13 cellular contexts compared by ENCODE assay signal in the genomic region with DNA sequence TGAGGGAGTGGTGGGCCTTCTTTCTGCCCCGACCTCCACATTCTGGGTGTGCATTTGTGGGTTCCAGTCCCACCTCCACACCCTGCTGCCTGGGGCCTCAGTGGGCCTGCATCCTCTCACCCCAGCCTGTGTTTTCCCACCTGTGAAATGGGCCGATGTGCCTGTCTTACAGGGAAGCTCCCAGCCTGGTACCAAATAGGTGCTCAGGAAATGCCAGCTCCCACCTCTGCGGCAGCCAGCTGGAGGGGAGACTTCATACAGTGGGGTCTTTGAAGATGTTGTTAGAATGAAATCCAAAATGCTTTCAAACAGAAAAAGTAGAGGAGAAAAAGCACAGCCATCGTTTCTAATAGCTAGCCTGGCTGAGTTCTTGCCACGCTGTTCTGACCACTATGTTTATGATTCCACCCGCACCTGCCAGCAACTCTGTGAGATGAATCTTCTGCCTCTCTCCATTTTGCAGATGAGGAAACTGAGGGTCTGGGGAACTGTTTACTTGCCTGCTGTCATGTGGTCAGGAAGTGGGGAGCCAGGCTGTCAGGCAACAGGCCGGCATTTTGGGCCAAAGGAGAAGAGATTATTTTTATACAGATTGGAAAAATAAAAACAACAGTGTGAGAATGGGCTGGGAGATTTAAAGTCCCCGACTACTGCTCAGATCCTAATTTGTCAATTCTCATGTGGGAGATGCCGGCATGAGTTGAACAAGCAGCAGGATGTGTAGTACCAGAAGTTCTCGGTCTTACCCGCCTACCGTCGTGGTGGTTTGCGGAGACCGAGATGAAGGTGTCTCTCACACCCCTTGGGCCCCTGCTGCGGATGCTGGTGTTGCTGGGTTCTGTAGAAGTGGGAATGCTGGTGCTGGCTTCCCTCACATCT. TPM values are rescaled to one million over a fixed set of nuclear protein-coding genes. Genes with fewer than 3 reads are reported as not detected.
DNase-seq lines count a peak whose midpoint lies in the region; ATAC-seq lines count a peak whose summit lies in the region.
"Had no signal": no experiment of that assay in that cellular context is flagged by ENCODE, and none has a peak within 500 bp of the region (broad histone marks: within the 10 kb centered on the region; RNA-seq: fewer than 3 reads in every experiment).

No MANE protein-coding gene starts in this region.

- H3K9me3 Mint-ChIP-seq in activated T-cell treated with anti-CD3 and anti-CD28 coated beads, Interleukin-2, amount 50 U/mL, for 72 hours, result no peaks in the 10 kb centered on the region
- H3K9me3 Mint-ChIP-seq in naive thymus-derived CD8-positive, alpha-beta T cell, result no peaks in the 10 kb centered on the region

- ATAC-seq in activated T-cell treated with anti-CD3 and anti-CD28 coated beads, Interleukin-2, amount 50 U/mL, for 72 hours (replicated peaks in 1 of 2), result peak in 1 of 2 donors; percentile 29
- ATAC-seq in naive thymus-derived CD8-positive, alpha-beta T cell, result no peak
- ATAC-seq in GM21447 (IDR thresholded peaks at IDR 0.05; ENCODE audit: unreplicated experiment) (no peak), HG02970 (IDR thresholded peaks at IDR 0.05; ENCODE audit: low FRiP score, unreplicated experiment) (no peak)
- ATAC-seq: sciatic nerve had no signal

- H3K27me3 Mint-ChIP-seq in activated T-cell treated with anti-CD3 and anti-CD28 coated beads, Interleukin-2, amount 50 U/mL, for 72 hours (ENCODE audit: low read depth), result no peaks in the 10 kb centered on the region
- no peaks in the 10 kb centered on the region for H3K27me3 Mint-ChIP-seq in naive thymus-derived CD8-positive, alpha-beta T cell

- H3K36me3 Mint-ChIP-seq in activated T-cell treated with anti-CD3 and anti-CD28 coated beads, Interleukin-2, amount 50 U/mL, for 72 hours (ENCODE audit: insufficient read depth in 2 of 2), result peaks cover 0 to 2% of the 10 kb centered on the region in 2 donors
- H3K36me3 Mint-ChIP-seq in naive thymus-derived CD8-positive, alpha-beta T cell, result no peaks in the 10 kb centered on the region

- peaks cover 71% of the 10 kb centered on the region for H3K4me1 Mint-ChIP-seq in activated T-cell treated with anti-CD3 and anti-CD28 coated beads, Interleukin-2, amount 50 U/mL, for 72 hours (ENCODE audit: low read depth)
- peaks cover 49 to 84% (median 81%) of the 10 kb centered on the region in 4 donors for H3K4me1 Mint-ChIP-seq in naive thymus-derived CD8-positive, alpha-beta T cell

- peak; percentile 33 for DNase-seq in stimulated activated CD4-positive, alpha-beta T cell treated with anti-CD3 and anti-CD28 coated beads, Interleukin-4, amount 100 ng/mL, for 24 hours
- DNase-seq in stimulated activated CD4-positive, alpha-beta T cell treated with anti-CD3 and anti-CD28 coated beads, Interleukin-12 subunit alpha, Interleukin-12 subunit beta, amount 100 ng/mL, for 4 hours, result no peak
- DNase-seq in activated T-cell treated with anti-CD3 and anti-CD28 coated beads, Interleukin-2, amount 50 U/mL, for 72 hours, result peak in 1 of 2 donors; percentile 32
- peak in 1 of 10 donors; percentile 45 for DNase-seq in naive thymus-derived CD8-positive, alpha-beta T cell
- no peak for DNase-seq in NCI-H446 treated with DMSO at 0.1 percent for 48 hours (lab: John Stamatoyannopoulos, UW)
- DNase-seq in KG1 (lab: John Stamatoyannopoulos, UW), result no peak
- DNase-seq: NCI-H1436 treated with DMSO at 0.1 percent for 48 hours, NCI-H446, OCI-M1, WERI-Rb-1 had no signal

- peak overlapping the region; percentile 34 for H3K27ac Mint-ChIP-seq in activated T-cell treated with anti-CD3 and anti-CD28 coated beads, Interleukin-2, amount 50 U/mL, for 72 hours
- peak overlapping the region; percentile 40 to 99 (median 86) for H3K27ac Mint-ChIP-seq in naive thymus-derived CD8-positive, alpha-beta T cell

- peak overlapping the region; percentile 41 to 60 for H3K4me3 Mint-ChIP-seq in activated T-cell treated with anti-CD3 and anti-CD28 coated beads, Interleukin-2, amount 50 U/mL, for 72 hours
- peak overlapping the region in 8 of 10 donors; percentile 14 to 71 (median 57) for H3K4me3 Mint-ChIP-seq in naive thymus-derived CD8-positive, alpha-beta T cell

- POLR2A ChIA-PET in naive thymus-derived CD8-positive, alpha-beta T cell (lab: Charles Lee), result no interaction called here

RNA-seq across cellular contexts. Expression of a gene that starts 4.6 kb away (rescaled TPM):
- total RNA-seq in activated T-cell treated with anti-CD3 and anti-CD28 coated beads, Interleukin-2, amount 50 U/mL, for 72 hours, result 10 to 100 TPM; 12.9 to 14.1 TPM
- total RNA-seq in naive thymus-derived CD8-positive, alpha-beta T cell, result 10 to 100 TPM; 16.6 to 16.9 TPM
- 1 to 10 TPM; 3.9 to 4.6 (median 4.2) TPM for polyA plus RNA-seq in naive thymus-derived CD8-positive, alpha-beta T cell
